In genomic region chr9:21668504-21668903, GRCh38 we compare ENCODE assay signal across 22 cellular contexts.
DNase-seq lines count a peak whose midpoint lies in the region; ATAC-seq and TF ChIP-seq lines count a peak whose summit lies in the region.
"Had no signal": no experiment of that assay in that cellular context is flagged by ENCODE, and none has a peak within 500 bp of the region (broad histone marks: within the 10 kb centered on the region; RNA-seq: fewer than 3 reads in every experiment).

No MANE protein-coding gene starts in this region.

- CTCF ChIA-PET in Calu3 (lab: Charles Lee) = no interaction called here

- ATAC-seq in natural killer cell treated with Interleukin-12 subunit alpha and Interleukin-12 subunit beta and Interleukin-15 and Interleukin-18, amount 100 ng/mL, for 72 hours = no peak
- ATAC-seq: activated T-helper 17 cell treated with anti-CD3 and anti-CD28 coated beads, Interleukin-2, amount 50 U/mL, for 72 hours; naive thymus-derived CD4-positive, alpha-beta T cell; pancreas had no signal

- no peak overlapping the region for H3K4me3 Mint-ChIP-seq in Calu3 (ENCODE audit: low read depth, unreplicated experiment)
- no peak overlapping the region for H3K4me3 Mint-ChIP-seq in natural killer cell treated with Interleukin-12 subunit alpha and Interleukin-12 subunit beta and Interleukin-15 and Interleukin-18, amount 100 ng/mL, for 72 hours
- H3K4me3 Mint-ChIP-seq: activated CD4-positive, alpha-beta T cell treated with anti-CD3 and anti-CD28 coated beads, Interleukin-2, amount 10 ng/mL, durations not matched to agents 24 days and 14 days; activated naive CD8-positive, alpha-beta T cell treated with anti-CD3 and anti-CD28 coated beads for 36 hours; activated T-helper 17 cell treated with anti-CD3 and anti-CD28 coated beads, Interleukin-2, amount 50 U/mL, for 72 hours; brain; CD4-positive, CD25-positive, alpha-beta regulatory T cell; naive thymus-derived CD4-positive, alpha-beta T cell had no signal

- H3K4me1 Mint-ChIP-seq in Calu3 (ENCODE audit: low read depth, unreplicated experiment) = peaks cover 32% of the 10 kb centered on the region
- H3K4me1 Mint-ChIP-seq in natural killer cell treated with Interleukin-12 subunit alpha and Interleukin-12 subunit beta and Interleukin-15 and Interleukin-18, amount 100 ng/mL, for 72 hours (ENCODE audit: low read depth in 2 of 2) = peaks cover 3 to 10% of the 10 kb centered on the region in 2 donors
- H3K4me1 Mint-ChIP-seq: brain; CD4-positive, CD25-positive, alpha-beta regulatory T cell had no signal

- DNase-seq in G401 (ENCODE audit: low spot score) (peak; percentile 58), NCI-H446 treated with DMSO at 0.1 percent for 48 hours (lab: John Stamatoyannopoulos, UW) (peak; percentile 69), cerebellar cortex (ENCODE audit: low spot score) (peak; percentile 48), midbrain (lab: John Stamatoyannopoulos, UW) (peak; percentile 74), Calu3 (no peak), T-helper 9 cell (no peak)
- no peak for DNase-seq in activated CD4-positive, CD25-positive, alpha-beta regulatory T cell treated with anti-CD3 and anti-CD28 coated beads, Interleukin-2, amount 50 U/mL, for 72 hours
- DNase-seq in natural killer cell treated with Interleukin-12 subunit alpha and Interleukin-12 subunit beta and Interleukin-15 and Interleukin-18, amount 100 ng/mL, for 72 hours (ENCODE audit: low spot score) = no peak
- DNase-seq: activated CD4-positive, alpha-beta T cell treated with anti-CD3 and anti-CD28 coated beads, Interleukin-2, amount 10 ng/mL, durations not matched to agents 24 days and 14 days; activated naive CD8-positive, alpha-beta T cell treated with anti-CD3 and anti-CD28 coated beads for 36 hours; CD4-positive, CD25-positive, alpha-beta regulatory T cell; Kasumi-1; mesenchymal stem cell; naive thymus-derived CD4-positive, alpha-beta T cell; NCI-H1417; NCI-H2171; OCI-M1; pancreas; SHP77; testis had no signal

- intact Hi-C loops in Calu3 (cut with micrococcal nuclease; ENCODE audit: unreplicated experiment) = no loop called here

- no peaks in the 10 kb centered on the region for H3K27me3 Mint-ChIP-seq in Calu3 (ENCODE audit: unreplicated experiment)
- H3K27me3 Mint-ChIP-seq in natural killer cell treated with Interleukin-12 subunit alpha and Interleukin-12 subunit beta and Interleukin-15 and Interleukin-18, amount 100 ng/mL, for 72 hours = peaks cover 29 to 37% of the 10 kb centered on the region in 2 donors
- H3K27me3 Mint-ChIP-seq: activated naive CD8-positive, alpha-beta T cell treated with anti-CD3 and anti-CD28 coated beads for 36 hours; naive thymus-derived CD4-positive, alpha-beta T cell had no signal

- no peak for TF ChIP-seq CTCF in Calu3 (IDR thresholded peaks at IDR 0.05; ENCODE audit: unreplicated experiment)

- no peak overlapping the region for H3K27ac Mint-ChIP-seq in Calu3 (ENCODE audit: unreplicated experiment)
- H3K27ac Mint-ChIP-seq in natural killer cell treated with Interleukin-12 subunit alpha and Interleukin-12 subunit beta and Interleukin-15 and Interleukin-18, amount 100 ng/mL, for 72 hours = no peak overlapping the region
- H3K27ac Mint-ChIP-seq: activated CD4-positive, alpha-beta T cell treated with anti-CD3 and anti-CD28 coated beads, Interleukin-2, amount 10 ng/mL, durations not matched to agents 24 days and 14 days; activated naive CD8-positive, alpha-beta T cell treated with anti-CD3 and anti-CD28 coated beads for 36 hours; activated T-helper 17 cell treated with anti-CD3 and anti-CD28 coated beads, Interleukin-2, amount 50 U/mL, for 72 hours; brain; CD4-positive, CD25-positive, alpha-beta regulatory T cell had no signal

- peaks cover 21% of the 10 kb centered on the region for H3K36me3 Mint-ChIP-seq in Calu3 (ENCODE audit: insufficient read depth, unreplicated experiment)
- H3K36me3 Mint-ChIP-seq in natural killer cell treated with Interleukin-12 subunit alpha and Interleukin-12 subunit beta and Interleukin-15 and Interleukin-18, amount 100 ng/mL, for 72 hours = no peaks in the 10 kb centered on the region
- H3K36me3 Mint-ChIP-seq: brain; CD4-positive, CD25-positive, alpha-beta regulatory T cell; naive thymus-derived CD4-positive, alpha-beta T cell had no signal

- in situ Hi-C loops in G401 (cut with HindIII; ENCODE audit: low sequenced_read_pairs) = no loop called here

- BruUV-seq in Calu3 (replicated peaks; lab: Mats Ljungman, UMichigan) = no TSS peak

- H3K9me3 Mint-ChIP-seq in Calu3 (ENCODE audit: low read depth, unreplicated experiment) = no peaks in the 10 kb centered on the region
- H3K9me3 Mint-ChIP-seq in natural killer cell treated with Interleukin-12 subunit alpha and Interleukin-12 subunit beta and Interleukin-15 and Interleukin-18, amount 100 ng/mL, for 72 hours = no peaks in the 10 kb centered on the region
- H3K9me3 Mint-ChIP-seq: activated T-helper 17 cell treated with anti-CD3 and anti-CD28 coated beads, Interleukin-2, amount 50 U/mL, for 72 hours; brain had no signal

Comparison
In these comparisons a context has a peak if more than half of its experiments do, and no peak if none do; other contexts are left out.
1. DNase-seq: peak in G401 (single experiment), NCI-H446 treated with DMSO at 0.1 percent for 48 hours (single experiment), cerebellar cortex (single experiment) and midbrain (single experiment); none in activated CD4-positive, CD25-positive, alpha-beta regulatory T cell treated with anti-CD3 and anti-CD28 coated beads, Interleukin-2, amount 50 U/mL, for 72 hours (single experiment), Calu3 (single experiment), T-helper 9 cell (single experiment) and natural killer cell treated with Interleukin-12 subunit alpha and Interleukin-12 subunit beta and Interleukin-15 and Interleukin-18, amount 100 ng/mL, for 72 hours (single experiment).